15 cellular contexts compared by ENCODE assay signal in genomic region chr22:49004484-49005399, GRCh38.
"Had no signal": no experiment of that assay in that cellular context is flagged by ENCODE, and none has a peak within 500 bp of the region (broad histone marks: within the 10 kb centered on the region; RNA-seq: fewer than 3 reads in every experiment).

No MANE protein-coding gene starts in this region.

- H3K27ac Mint-ChIP-seq: activated B cell treated with CpG ODN at 0.5 μM for 24 hours; activated naive CD8-positive, alpha-beta T cell treated with anti-CD3 and anti-CD28 coated beads, Interleukin-2, amount 50 U/mL, for 24 hours; activated T-helper 1 cell treated with anti-CD3 and anti-CD28 coated beads, Interleukin-12 subunit alpha, Interleukin-12 subunit beta, Interleukin-2, Interleukin-4 antibody, amounts not matched to agents 30 ng/mL and 10 ng/mL and 1 ng/mL, durations not matched to agents 14 hours and 24 hours and 36 hours; nephron progenitor cell; T-helper 17 cell had no signal

- H3K27me3 Mint-ChIP-seq: activated B cell treated with CpG ODN at 0.5 μM for 24 hours had no signal

- ATAC-seq: activated naive CD8-positive, alpha-beta T cell treated with anti-CD3 and anti-CD28 coated beads, Interleukin-2, amount 50 U/mL, for 24 hours; left ventricle myocardium superior; SK-N-SH treated with all-trans-retinoic acid at 6 μM for 48 hours; T-helper 17 cell had no signal

- H3K4me1 Mint-ChIP-seq: activated B cell treated with CpG ODN at 0.5 μM for 24 hours; activated naive CD8-positive, alpha-beta T cell treated with anti-CD3 and anti-CD28 coated beads, Interleukin-2, amount 50 U/mL, for 24 hours; nephron progenitor cell; T-helper 17 cell had no signal

- H3K4me3 ChIP-seq: ascending aorta, ovary had no signal

- H3K9me3 ChIP-seq: ascending aorta, ovary had no signal

- H3K27me3 ChIP-seq: ascending aorta, ovary had no signal

- H3K36me3 ChIP-seq: ascending aorta, ovary had no signal

- H3K27ac ChIP-seq: ascending aorta, ovary had no signal

- H3K4me3 Mint-ChIP-seq: activated B cell treated with CpG ODN at 0.5 μM for 24 hours; activated naive CD8-positive, alpha-beta T cell treated with anti-CD3 and anti-CD28 coated beads, Interleukin-2, amount 50 U/mL, for 24 hours; activated T-helper 1 cell treated with anti-CD3 and anti-CD28 coated beads, Interleukin-12 subunit alpha, Interleukin-12 subunit beta, Interleukin-2, Interleukin-4 antibody, amounts not matched to agents 30 ng/mL and 10 ng/mL and 1 ng/mL, durations not matched to agents 14 hours and 24 hours and 36 hours; nephron progenitor cell; T-helper 17 cell had no signal

- DNase-seq: activated B cell treated with CpG ODN at 0.5 μM for 24 hours; activated CD4-positive, alpha-beta T cell treated with anti-CD3 and anti-CD28 coated beads, Interleukin-2, amount 50 U/mL, for 1 hour; activated naive CD4-positive, alpha-beta T cell treated with Interleukin-2 at 50 U/mL for 16 hours; activated naive CD8-positive, alpha-beta T cell treated with anti-CD3 and anti-CD28 coated beads, Interleukin-2, amount 50 U/mL, for 24 hours; effector CD4-positive, alpha-beta T cell; foreskin melanocyte; left ventricle myocardium superior; mesendoderm; nephron progenitor cell; ovary; stimulated activated CD4-positive, alpha-beta T cell treated with anti-CD3 and anti-CD28 coated beads, Interleukin-4, amount 100 ng/mL, for 4 hours; T-helper 17 cell had no signal
